17 cellular contexts compared by ENCODE assay signal in the genomic region with DNA sequence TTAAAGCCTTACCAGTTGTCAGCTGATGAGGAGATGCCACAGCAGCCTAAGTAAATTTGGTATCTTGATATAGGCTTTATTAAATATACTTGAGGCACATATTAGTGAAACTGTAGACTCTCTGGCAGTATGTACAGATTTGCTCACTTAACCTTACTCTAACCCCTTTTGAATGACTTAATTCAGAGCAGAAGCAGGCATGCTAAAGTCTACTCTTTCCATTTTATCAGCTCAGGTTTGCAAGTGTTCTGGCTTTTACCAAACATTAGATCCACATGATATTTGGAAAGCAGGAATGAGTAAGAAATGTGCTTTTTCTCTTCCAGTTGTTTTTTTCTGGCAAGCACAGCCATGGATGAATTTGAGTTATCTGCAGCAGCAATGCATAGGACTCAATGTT.
DNase-seq lines count a peak whose midpoint lies in the region; ATAC-seq and TF ChIP-seq lines count a peak whose summit lies in the region.
"Had no signal": no experiment of that assay in that cellular context is flagged by ENCODE, and none has a peak within 500 bp of the region (broad histone marks: within the 10 kb centered on the region; RNA-seq: fewer than 3 reads in every experiment).

No MANE protein-coding gene starts in this region.

- peak overlapping the region; percentile 33 for H2AFZ ChIP-seq in Karpas-422 (ENCODE audit: low read length)

- H3K27ac ChIP-seq in Karpas-422 (ENCODE audit: low read length) (no peak overlapping the region), upper lobe of right lung (no peak overlapping the region)
- H3K27ac ChIP-seq: 22Rv1; A549; BLaER1 treated with 17β-estradiol and CSF1 and Interleukin-3, amounts not matched to agents 10 nM and 100 nM; C4-2B had no signal

- no peaks in the 10 kb centered on the region for H4K20me1 ChIP-seq in Karpas-422 (ENCODE audit: insufficient read depth, low read depth, low read length)
- H4K20me1 ChIP-seq: BLaER1 treated with 17β-estradiol and CSF1 and Interleukin-3, amounts not matched to agents 10 nM and 100 nM had no signal

- no peaks in the 10 kb centered on the region for H3K9me2 ChIP-seq in Karpas-422 (replicated peaks; ENCODE audit: insufficient read depth, low read length)

- DNase-seq in Karpas-422 (no peak), SK-N-DZ (ENCODE audit: low spot score) (peak; percentile 86), upper lobe of right lung (no peak), OCI-M1 (lab: John Stamatoyannopoulos, UW) (no peak)
- no peak for DNase-seq in activated CD4-positive, alpha-beta T cell treated with anti-CD3 and anti-CD28 coated beads for 1 hour
- DNase-seq: AML-193; Caco-2; Calu3; CD4-positive, alpha-beta T cell; CD8-positive, alpha-beta T cell; DMS79 treated with DMSO at 0.1 percent for 48 hours; GF-D8 had no signal

- no peaks in the 10 kb centered on the region; the same call in 1 of the 2 replicates for H3K9me3 ChIP-seq in Karpas-422 (ENCODE audit: low read length)
- H3K9me3 ChIP-seq in upper lobe of right lung: no peaks in the 10 kb centered on the region
- H3K9me3 ChIP-seq: A549, Caco-2 had no signal

- H3K4me1 ChIP-seq in Karpas-422 (ENCODE audit: low read length) (peaks cover 5% of the 10 kb centered on the region), upper lobe of right lung (no peaks in the 10 kb centered on the region)
- H3K4me1 ChIP-seq: A549; BLaER1 treated with 17β-estradiol and CSF1 and Interleukin-3, amounts not matched to agents 10 nM and 100 nM; Caco-2 had no signal

- H3K79me2 ChIP-seq in Karpas-422 (ENCODE audit: low read length): no peaks in the 10 kb centered on the region

- H3K36me3 ChIP-seq in Karpas-422 (ENCODE audit: insufficient read depth, low read length): no peaks in the 10 kb centered on the region
- H3K36me3 ChIP-seq in upper lobe of right lung: no peaks in the 10 kb centered on the region
- H3K36me3 ChIP-seq: BLaER1 treated with 17β-estradiol and CSF1 and Interleukin-3, amounts not matched to agents 10 nM and 100 nM had no signal

- no peak overlapping the region for H3K9ac ChIP-seq in Karpas-422 (ENCODE audit: low read length)
- H3K9ac ChIP-seq: BLaER1 treated with 17β-estradiol and CSF1 and Interleukin-3, amounts not matched to agents 10 nM and 100 nM had no signal

- H3K4me2 ChIP-seq in Karpas-422 (ENCODE audit: low read depth, low read length, poor library complexity, severe bottlenecking): no peak overlapping the region
- H3K4me2 ChIP-seq: A549; BLaER1 treated with 17β-estradiol and CSF1 and Interleukin-3, amounts not matched to agents 10 nM and 100 nM had no signal

- H3K4me3 ChIP-seq in Karpas-422 (ENCODE audit: low read length) (no peak overlapping the region), upper lobe of right lung (no peak overlapping the region)
- H3K4me3 ChIP-seq: A549; BLaER1 treated with 17β-estradiol and CSF1 and Interleukin-3, amounts not matched to agents 10 nM and 100 nM had no signal

- peak; percentile 53; the same call in 1 of the 3 replicates for ATAC-seq in SK-N-SH treated with all-trans-retinoic acid at 6 μM for 48 hours
- no peak for ATAC-seq in upper lobe of right lung
- ATAC-seq: A549; CD8-positive, alpha-beta T cell had no signal

- TF ChIP-seq CTCF in upper lobe of right lung (IDR thresholded peaks at IDR 0.05): no peak

- H3K27me3 ChIP-seq in Karpas-422 (ENCODE audit: low read length) (no peaks in the 10 kb centered on the region), upper lobe of right lung (no peaks in the 10 kb centered on the region)
- H3K27me3 ChIP-seq: BLaER1 treated with 17β-estradiol and CSF1 and Interleukin-3, amounts not matched to agents 10 nM and 100 nM had no signal

- intact Hi-C loops in upper lobe of right lung (cut with DNase I): no loop called here

TF ChIP-seq in SK-N-SH treated with all-trans-retinoic acid at 6 μM for 48 hours, 23 proteins besides CTCF, POLR2A, EP300 and RAD21:
- TF ChIP-seq GLIS3 (CRISPR knock-in tag; IDR thresholded peaks at IDR 0.05): peak; percentile 37; the same call in 1 of the 2 replicates
- TF ChIP-seq POU6F1 (CRISPR knock-in tag; IDR thresholded peaks at IDR 0.05; ENCODE audit: borderline replicate concordance, low read depth): no peak
- TF ChIP-seq, protein P1, sequence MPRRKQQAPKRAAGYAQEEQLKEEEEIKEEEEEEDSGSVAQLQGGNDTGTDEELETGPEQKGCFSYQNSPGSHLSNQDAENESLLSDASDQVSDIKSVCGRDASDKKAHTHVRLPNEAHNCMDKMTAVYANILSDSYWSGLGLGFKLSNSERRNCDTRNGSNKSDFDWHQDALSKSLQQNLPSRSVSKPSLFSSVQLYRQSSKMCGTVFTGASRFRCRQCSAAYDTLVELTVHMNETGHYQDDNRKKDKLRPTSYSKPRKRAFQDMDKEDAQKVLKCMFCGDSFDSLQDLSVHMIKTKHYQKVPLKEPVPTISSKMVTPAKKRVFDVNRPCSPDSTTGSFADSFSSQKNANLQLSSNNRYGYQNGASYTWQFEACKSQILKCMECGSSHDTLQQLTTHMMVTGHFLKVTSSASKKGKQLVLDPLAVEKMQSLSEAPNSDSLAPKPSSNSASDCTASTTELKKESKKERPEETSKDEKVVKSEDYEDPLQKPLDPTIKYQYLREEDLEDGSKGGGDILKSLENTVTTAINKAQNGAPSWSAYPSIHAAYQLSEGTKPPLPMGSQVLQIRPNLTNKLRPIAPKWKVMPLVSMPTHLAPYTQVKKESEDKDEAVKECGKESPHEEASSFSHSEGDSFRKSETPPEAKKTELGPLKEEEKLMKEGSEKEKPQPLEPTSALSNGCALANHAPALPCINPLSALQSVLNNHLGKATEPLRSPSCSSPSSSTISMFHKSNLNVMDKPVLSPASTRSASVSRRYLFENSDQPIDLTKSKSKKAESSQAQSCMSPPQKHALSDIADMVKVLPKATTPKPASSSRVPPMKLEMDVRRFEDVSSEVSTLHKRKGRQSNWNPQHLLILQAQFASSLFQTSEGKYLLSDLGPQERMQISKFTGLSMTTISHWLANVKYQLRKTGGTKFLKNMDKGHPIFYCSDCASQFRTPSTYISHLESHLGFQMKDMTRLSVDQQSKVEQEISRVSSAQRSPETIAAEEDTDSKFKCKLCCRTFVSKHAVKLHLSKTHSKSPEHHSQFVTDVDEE (CRISPR knock-in tag; IDR thresholded peaks at IDR 0.05): peak; percentile 92
- TF ChIP-seq ZNF70 (CRISPR knock-in tag; IDR thresholded peaks at IDR 0.05): 0 out of 2 replicates have a peak, but pooled peaks have one; percentile 6
- peak; percentile 87 for TF ChIP-seq TCF4 (CRISPR knock-in tag; IDR thresholded peaks at IDR 0.05; ENCODE audit: borderline replicate concordance)
- TF ChIP-seq ARNTL (CRISPR knock-in tag; IDR thresholded peaks at IDR 0.05; ENCODE audit: borderline replicate concordance, low read depth): no peak
- TF ChIP-seq ISL1 (CRISPR knock-in tag; IDR thresholded peaks at IDR 0.05): peak; percentile 78
- no peak for TF ChIP-seq ZNF8 (CRISPR knock-in tag; IDR thresholded peaks at IDR 0.05)
- TF ChIP-seq, protein P2, sequence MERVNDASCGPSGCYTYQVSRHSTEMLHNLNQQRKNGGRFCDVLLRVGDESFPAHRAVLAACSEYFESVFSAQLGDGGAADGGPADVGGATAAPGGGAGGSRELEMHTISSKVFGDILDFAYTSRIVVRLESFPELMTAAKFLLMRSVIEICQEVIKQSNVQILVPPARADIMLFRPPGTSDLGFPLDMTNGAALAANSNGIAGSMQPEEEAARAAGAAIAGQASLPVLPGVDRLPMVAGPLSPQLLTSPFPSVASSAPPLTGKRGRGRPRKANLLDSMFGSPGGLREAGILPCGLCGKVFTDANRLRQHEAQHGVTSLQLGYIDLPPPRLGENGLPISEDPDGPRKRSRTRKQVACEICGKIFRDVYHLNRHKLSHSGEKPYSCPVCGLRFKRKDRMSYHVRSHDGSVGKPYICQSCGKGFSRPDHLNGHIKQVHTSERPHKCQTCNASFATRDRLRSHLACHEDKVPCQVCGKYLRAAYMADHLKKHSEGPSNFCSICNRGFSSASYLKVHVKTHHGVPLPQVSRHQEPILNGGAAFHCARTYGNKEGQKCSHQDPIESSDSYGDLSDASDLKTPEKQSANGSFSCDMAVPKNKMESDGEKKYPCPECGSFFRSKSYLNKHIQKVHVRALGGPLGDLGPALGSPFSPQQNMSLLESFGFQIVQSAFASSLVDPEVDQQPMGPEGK (CRISPR knock-in tag; IDR thresholded peaks at IDR 0.05; ENCODE audit: borderline replicate concordance): no peak
- TF ChIP-seq ZNF565 (CRISPR knock-in tag; conservative IDR thresholded peaks at IDR 0.05; ENCODE audit: low read depth): 0 out of 2 replicates have a peak, but pooled peaks have one; percentile 46
